ENCODE assay signal across 10 cellular contexts in genomic region chr11:16982256-16982671, GRCh38. TPM values are rescaled to one million over a fixed set of nuclear protein-coding genes. Genes with fewer than 3 reads are reported as not detected.
DNase-seq lines count a peak whose midpoint lies in the region; ATAC-seq and TF ChIP-seq lines count a peak whose summit lies in the region.
"Had no signal": no experiment of that assay in that cellular context is flagged by ENCODE, and none has a peak within 500 bp of the region (broad histone marks: within the 10 kb centered on the region; RNA-seq: fewer than 3 reads in every experiment).

No MANE protein-coding gene starts in this region.

- no peak overlapping the region for H3K4me3 Mint-ChIP-seq in GM23338
- no peak overlapping the region for H3K4me3 Mint-ChIP-seq in T-cell

- H3F3A ChIP-seq in GM23338 (replicated peaks; ENCODE audit: low read depth), result no peaks in the 10 kb centered on the region

- H3K4me1 Mint-ChIP-seq in GM23338, result peaks cover 74% of the 10 kb centered on the region
- peaks cover 19 to 20% (median 20%) of the 10 kb centered on the region in 3 donors for H3K4me1 Mint-ChIP-seq in T-cell

- H3K36me3 Mint-ChIP-seq in GM23338 (ENCODE audit: low read depth) (no peaks in the 10 kb centered on the region; the same call in 2 of the 3 replicates), T-cell (peaks cover 5% of the 10 kb centered on the region)

- H3K79me2 ChIP-seq in GM23338 (replicated peaks; ENCODE audit: insufficient read depth), result peaks cover 18% of the 10 kb centered on the region

- TF ChIP-seq CTCF in GM23338 (conservative IDR thresholded peaks at IDR 0.05; ENCODE audit: low read depth in 2 of 2), result no peak

- no peaks in the 10 kb centered on the region for H3K27me3 ChIP-seq in GM23338 (ENCODE audit: insufficient read depth)

- no peaks in the 10 kb centered on the region for H3K9me3 Mint-ChIP-seq in GM23338
- no peaks in the 10 kb centered on the region for H3K9me3 Mint-ChIP-seq in T-cell

- POLR2A ChIA-PET in T-cell (lab: Charles Lee), result no interaction called here

- H3K27ac ChIP-seq in GM23338 (ENCODE audit: low read depth) (no peak overlapping the region), angular gyrus (ENCODE audit: low read depth, low read length) (peak overlapping the region; percentile 78)
- H3K27ac ChIP-seq: VCaP had no signal

- no peak overlapping the region for H2AFZ ChIP-seq in GM23338

- H4K20me1 ChIP-seq in GM23338 (replicated peaks; ENCODE audit: insufficient read depth), result peaks cover 16% of the 10 kb centered on the region; the same call in 1 of the 2 replicates

- peaks cover 15% of the 10 kb centered on the region for H3K27me3 Mint-ChIP-seq in GM23338 (ENCODE audit: insufficient read depth, low read depth, poor library complexity)
- no peaks in the 10 kb centered on the region for H3K27me3 Mint-ChIP-seq in T-cell

- no peak for ATAC-seq in GM23338
- peak; percentile 43 for ATAC-seq in sciatic nerve
- no peak for ATAC-seq in T-cell (replicated peaks in 1 of 4)

- 0 out of 2 replicates have a peak, but pooled peaks cover 5% of the 10 kb centered on the region for H3K9me2 ChIP-seq in GM23338 (ENCODE audit: insufficient read depth)

- H3K4me3 ChIP-seq in GM23338, result no peak overlapping the region

- H3K27ac Mint-ChIP-seq in GM23338 (no peak overlapping the region), T-cell (no peak overlapping the region)

- peaks cover 18% of the 10 kb centered on the region for H3K4me1 ChIP-seq in GM23338 (ENCODE audit: insufficient read depth)

- peak; percentile 18 for DNase-seq in GM23338 (ENCODE audit: low spot score)
- peak; percentile 71 for DNase-seq in islet precursor cell
- DNase-seq in sciatic nerve (ENCODE audit: low spot score), result no peak
- no peak for DNase-seq in NCI-H146 treated with DMSO at 0.1 percent for 48 hours (lab: John Stamatoyannopoulos, UW; ENCODE audit: unreplicated experiment)
- no peak for DNase-seq in effector CD4-positive, alpha-beta T cell
- no peak for DNase-seq in T-cell
- DNase-seq in T1000 (lab: John Stamatoyannopoulos, UW), result no peak
- DNase-seq: NCI-H345 had no signal

- intact Hi-C loops in sciatic nerve (cut with DNase I), result no loop called here

- no peaks in the 10 kb centered on the region for H3K36me3 ChIP-seq in GM23338 (ENCODE audit: insufficient read depth)

- CTCF ChIA-PET in T-cell (lab: Charles Lee), result no interaction called here

- H3K4me2 ChIP-seq in GM23338, result no peak overlapping the region

TF ChIP-seq in GM23338, 12 proteins besides CTCF, POLR2A, EP300 and RAD21 (continues in another document):
- TF ChIP-seq JUNB (IDR thresholded peaks at IDR 0.05; ENCODE audit: unreplicated experiment) (no peak), POLR2AphosphoS5 (IDR thresholded peaks at IDR 0.05; ENCODE audit: low read depth) (no peak), CREB1 (CRISPR knock-in tag; IDR thresholded peaks at IDR 0.05; ENCODE audit: low read depth) (no peak), NANOG (IDR thresholded peaks at IDR 0.05; ENCODE audit: borderline replicate concordance) (no peak), EZH2 (IDR thresholded peaks at IDR 0.05; ENCODE audit: low read depth, unreplicated experiment) (no peak), ZNF331 (CRISPR knock-in tag; IDR thresholded peaks at IDR 0.05; ENCODE audit: low read depth) (no peak), ETS1 (IDR thresholded peaks at IDR 0.05) (no peak), STAT1 (IDR thresholded peaks at IDR 0.05; ENCODE audit: unreplicated experiment) (no peak), EZH2phosphoT487 (IDR thresholded peaks at IDR 0.05; ENCODE audit: unreplicated experiment) (no peak), ZNF114 (CRISPR knock-in tag; IDR thresholded peaks at IDR 0.05) (no peak)
- TF ChIP-seq, protein P1, sequence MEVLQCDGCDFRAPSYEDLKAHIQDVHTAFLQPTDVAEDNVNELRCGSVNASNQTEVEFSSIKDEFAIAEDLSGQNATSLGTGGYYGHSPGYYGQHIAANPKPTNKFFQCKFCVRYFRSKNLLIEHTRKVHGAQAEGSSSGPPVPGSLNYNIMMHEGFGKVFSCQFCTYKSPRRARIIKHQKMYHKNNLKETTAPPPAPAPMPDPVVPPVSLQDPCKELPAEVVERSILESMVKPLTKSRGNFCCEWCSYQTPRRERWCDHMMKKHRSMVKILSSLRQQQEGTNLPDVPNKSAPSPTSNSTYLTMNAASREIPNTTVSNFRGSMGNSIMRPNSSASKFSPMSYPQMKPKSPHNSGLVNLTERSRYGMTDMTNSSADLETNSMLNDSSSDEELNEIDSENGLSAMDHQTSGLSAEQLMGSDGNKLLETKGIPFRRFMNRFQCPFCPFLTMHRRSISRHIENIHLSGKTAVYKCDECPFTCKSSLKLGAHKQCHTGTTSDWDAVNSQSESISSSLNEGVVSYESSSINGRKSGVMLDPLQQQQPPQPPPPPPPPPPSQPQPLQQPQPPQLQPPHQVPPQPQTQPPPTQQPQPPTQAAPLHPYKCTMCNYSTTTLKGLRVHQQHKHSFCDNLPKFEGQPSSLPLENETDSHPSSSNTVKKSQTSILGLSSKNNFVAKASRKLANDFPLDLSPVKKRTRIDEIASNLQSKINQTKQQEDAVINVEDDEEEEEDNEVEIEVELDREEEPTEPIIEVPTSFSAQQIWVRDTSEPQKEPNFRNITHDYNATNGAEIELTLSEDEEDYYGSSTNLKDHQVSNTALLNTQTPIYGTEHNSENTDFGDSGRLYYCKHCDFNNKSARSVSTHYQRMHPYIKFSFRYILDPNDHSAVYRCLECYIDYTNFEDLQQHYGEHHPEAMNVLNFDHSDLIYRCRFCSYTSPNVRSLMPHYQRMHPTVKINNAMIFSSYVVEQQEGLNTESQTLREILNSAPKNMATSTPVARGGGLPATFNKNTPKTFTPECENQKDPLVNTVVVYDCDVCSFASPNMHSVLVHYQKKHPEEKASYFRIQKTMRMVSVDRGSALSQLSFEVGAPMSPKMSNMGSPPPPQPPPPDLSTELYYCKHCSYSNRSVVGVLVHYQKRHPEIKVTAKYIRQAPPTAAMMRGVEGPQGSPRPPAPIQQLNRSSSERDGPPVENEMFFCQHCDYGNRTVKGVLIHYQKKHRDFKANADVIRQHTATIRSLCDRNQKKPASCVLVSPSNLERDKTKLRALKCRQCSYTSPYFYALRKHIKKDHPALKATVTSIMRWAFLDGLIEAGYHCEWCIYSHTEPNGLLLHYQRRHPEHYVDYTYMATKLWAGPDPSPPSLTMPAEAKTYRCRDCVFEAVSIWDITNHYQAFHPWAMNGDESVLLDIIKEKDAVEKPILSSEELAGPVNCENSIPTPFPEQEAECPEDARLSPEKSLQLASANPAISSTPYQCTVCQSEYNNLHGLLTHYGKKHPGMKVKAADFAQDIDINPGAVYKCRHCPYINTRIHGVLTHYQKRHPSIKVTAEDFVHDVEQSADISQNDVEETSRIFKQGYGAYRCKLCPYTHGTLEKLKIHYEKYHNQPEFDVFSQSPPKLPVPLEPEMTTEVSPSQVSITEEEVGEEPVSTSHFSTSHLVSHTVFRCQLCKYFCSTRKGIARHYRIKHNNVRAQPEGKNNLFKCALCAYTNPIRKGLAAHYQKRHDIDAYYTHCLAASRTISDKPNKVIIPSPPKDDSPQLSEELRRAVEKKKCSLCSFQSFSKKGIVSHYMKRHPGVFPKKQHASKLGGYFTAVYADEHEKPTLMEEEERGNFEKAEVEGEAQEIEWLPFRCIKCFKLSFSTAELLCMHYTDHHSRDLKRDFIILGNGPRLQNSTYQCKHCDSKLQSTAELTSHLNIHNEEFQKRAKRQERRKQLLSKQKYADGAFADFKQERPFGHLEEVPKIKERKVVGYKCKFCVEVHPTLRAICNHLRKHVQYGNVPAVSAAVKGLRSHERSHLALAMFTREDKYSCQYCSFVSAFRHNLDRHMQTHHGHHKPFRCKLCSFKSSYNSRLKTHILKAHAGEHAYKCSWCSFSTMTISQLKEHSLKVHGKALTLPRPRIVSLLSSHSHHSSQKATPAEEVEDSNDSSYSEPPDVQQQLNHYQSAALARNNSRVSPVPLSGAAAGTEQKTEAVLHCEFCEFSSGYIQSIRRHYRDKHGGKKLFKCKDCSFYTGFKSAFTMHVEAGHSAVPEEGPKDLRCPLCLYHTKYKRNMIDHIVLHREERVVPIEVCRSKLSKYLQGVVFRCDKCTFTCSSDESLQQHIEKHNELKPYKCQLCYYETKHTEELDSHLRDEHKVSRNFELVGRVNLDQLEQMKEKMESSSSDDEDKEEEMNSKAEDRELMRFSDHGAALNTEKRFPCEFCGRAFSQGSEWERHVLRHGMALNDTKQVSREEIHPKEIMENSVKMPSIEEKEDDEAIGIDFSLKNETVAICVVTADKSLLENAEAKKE (CRISPR knock-in tag; IDR thresholded peaks at IDR 0.05), result no peak

RNA-seq across cellular contexts. Expression of gene PLEKHA7, which starts 31.9 kb away (rescaled TPM):
- 12.9 and 15.8 TPM in 2 replicates for total RNA-seq in GM23338 (2014; rRNA removed; shearing (Covaris generic))
- 8.1 and 9.7 TPM in 2 replicates for polyA plus RNA-seq in GM23338 (2016; fragmentation: Nextera tagmentation; extraction: Ambion mirVana)
- total RNA-seq in sciatic nerve (96.6 TPM), T-cell (1 to 10 TPM; 4.8 to 8.8 (median 5.8) TPM)

Comparison
In these comparisons a context has a peak if more than half of its experiments do, and no peak if none do; other contexts are left out.
1. DNase-seq: peak in GM23338 (single experiment) and islet precursor cell (single experiment); none in sciatic nerve (single experiment), NCI-H146 treated with DMSO at 0.1 percent for 48 hours (single experiment), effector CD4-positive, alpha-beta T cell (single experiment), T-cell (0 of 34) and T1000 (single experiment).